In the genomic region with DNA sequence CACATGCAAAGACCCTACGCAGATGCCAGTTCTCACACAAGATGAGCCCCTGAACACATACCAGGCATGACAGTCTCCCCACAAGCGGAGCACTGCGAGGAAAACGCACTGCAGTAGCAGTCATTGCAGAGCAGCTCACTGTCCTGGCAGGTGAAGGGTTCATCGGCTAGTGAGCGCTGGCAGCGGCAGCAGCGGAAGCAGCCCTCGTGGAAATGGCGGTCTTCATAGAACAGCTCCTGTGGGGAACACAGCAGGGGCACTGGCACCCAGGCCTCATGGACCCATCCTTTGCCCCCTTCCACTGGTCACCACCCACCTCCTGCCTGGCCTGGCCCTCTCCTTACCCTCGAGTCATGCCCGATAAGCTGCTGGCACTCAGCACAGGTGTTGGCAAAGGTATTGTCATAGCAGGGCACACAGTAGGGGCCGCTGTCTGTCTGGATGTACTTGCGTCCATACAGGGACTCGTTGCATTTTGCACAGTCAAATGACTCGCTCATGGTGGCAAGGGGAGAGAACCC, we compare ENCODE assay signal across 9 cellular contexts. TPM values are rescaled to one million over a fixed set of nuclear protein-coding genes. Genes with fewer than 3 reads are reported as not detected.
A peak's percentile ranks its signal among the peaks of the same experiment; 100 is the strongest.
DNase-seq lines count a peak whose midpoint lies in the region; ATAC-seq and TF ChIP-seq lines count a peak whose summit lies in the region.
"Had no signal": no experiment of that assay in that cellular context is flagged by ENCODE, and none has a peak within 500 bp of the region (broad histone marks: within the 10 kb centered on the region; RNA-seq: fewer than 3 reads in every experiment).

No MANE protein-coding gene starts in this region.

- POLR2A ChIA-PET in Panc1 (lab: Charles Lee), result no interaction called here

- no peaks in the 10 kb centered on the region for H3K27me3 Mint-ChIP-seq in CD4-positive, CD25-positive, alpha-beta regulatory T cell

- ATAC-seq in CD4-positive, CD25-positive, alpha-beta regulatory T cell (ENCODE audit: low read depth in 2 of 2), result no peak
- ATAC-seq in Panc1 (peak; percentile 6), GM19351 (IDR thresholded peaks at IDR 0.05; ENCODE audit: unreplicated experiment) (no peak)

- WGBS in esophagus, 2 donors, result 75% methylated on average over 16 of the region's 16 CpGs

- no peaks in the 10 kb centered on the region for H3K9me3 ChIP-seq in CD4-positive, CD25-positive, alpha-beta regulatory T cell (ENCODE audit: control insufficient read depth in 2 of 2, low read length in 2 of 2)
- H3K9me3 ChIP-seq in Panc1 (ENCODE audit: control insufficient read depth, insufficient read depth, low read depth, low read length), result no peaks in the 10 kb centered on the region
- H3K9me3 ChIP-seq in esophagus (ENCODE audit: control insufficient read depth in 2 of 2, insufficient read depth in 1 of 2, low read depth in 1 of 2, low read length in 1 of 2), result no peaks in the 10 kb centered on the region
- no peaks in the 10 kb centered on the region for H3K9me3 ChIP-seq in parathyroid adenoma (ENCODE audit: control insufficient read depth, low read length)

- no peak overlapping the region for H3K4me3 ChIP-seq in CD4-positive, CD25-positive, alpha-beta regulatory T cell (ENCODE audit: low read depth, low read length)
- no peak overlapping the region for H3K4me3 ChIP-seq in Panc1 (ENCODE audit: low read depth in 2 of 2, low read length in 2 of 2)
- no peak overlapping the region for H3K4me3 ChIP-seq in esophagus (ENCODE audit: low read depth in 1 of 2, low read length in 2 of 2)
- H3K4me3 ChIP-seq in parathyroid adenoma (ENCODE audit: low read depth, low read length), result no peak overlapping the region

- peaks cover 4% of the 10 kb centered on the region for H3K36me3 ChIP-seq in CD4-positive, CD25-positive, alpha-beta regulatory T cell (ENCODE audit: control insufficient read depth, insufficient read depth, low read length)
- H3K36me3 ChIP-seq in Panc1 (ENCODE audit: control insufficient read depth, insufficient read depth, low read length) (no peaks in the 10 kb centered on the region), esophagus (ENCODE audit: control insufficient read depth in 2 of 2, insufficient read depth in 2 of 2, low read length in 1 of 2) (peaks cover 0 to 4% of the 10 kb centered on the region in 2 donors), parathyroid adenoma (ENCODE audit: control insufficient read depth, insufficient read depth, low read length) (no peaks in the 10 kb centered on the region)

- no peak overlapping the region for H3K9ac ChIP-seq in parathyroid adenoma

- in situ Hi-C loops in Panc1 (cut with HindIII; ENCODE audit: low pct_unique_long_range_greater_than_20kb, low sequenced_read_pairs), result no loop called here

- no peaks in the 10 kb centered on the region for H3K36me3 Mint-ChIP-seq in CD4-positive, CD25-positive, alpha-beta regulatory T cell

- peaks cover 44% of the 10 kb centered on the region for H3K4me1 ChIP-seq in CD4-positive, CD25-positive, alpha-beta regulatory T cell (ENCODE audit: control insufficient read depth, insufficient read depth, low read length, poor library complexity, severe bottlenecking)
- peaks cover 46% of the 10 kb centered on the region for H3K4me1 ChIP-seq in Panc1 (ENCODE audit: control insufficient read depth, insufficient read depth, low read length)
- peaks cover 8 to 23% of the 10 kb centered on the region in 2 donors for H3K4me1 ChIP-seq in esophagus (ENCODE audit: control insufficient read depth in 2 of 2, insufficient read depth in 2 of 2, low read length in 1 of 2)
- H3K4me1 ChIP-seq in parathyroid adenoma, result no peaks in the 10 kb centered on the region

- peak overlapping the region in 3 of 4 donors; percentile 8 to 81 (median 36) for H3K4me3 Mint-ChIP-seq in CD4-positive, CD25-positive, alpha-beta regulatory T cell

- BruUV-seq in Panc1 (replicated peaks; lab: Mats Ljungman, UMichigan), result no TSS peak

- TF ChIP-seq CTCF in Panc1 (IDR thresholded peaks at IDR 0.05) (no peak), parathyroid adenoma (IDR thresholded peaks at IDR 0.05) (no peak)

- H2AFZ ChIP-seq in parathyroid adenoma, result no peak overlapping the region

- H3K4me2 ChIP-seq in parathyroid adenoma (ENCODE audit: low read length), result no peak overlapping the region

- peak overlapping the region; percentile 72 to 92 (median 85) for H3K27ac Mint-ChIP-seq in CD4-positive, CD25-positive, alpha-beta regulatory T cell

- H3K27me3 ChIP-seq in CD4-positive, CD25-positive, alpha-beta regulatory T cell (ENCODE audit: control insufficient read depth, insufficient read depth, low read length), result no peaks in the 10 kb centered on the region
- H3K27me3 ChIP-seq in Panc1 (ENCODE audit: control insufficient read depth, insufficient read depth, low read length) (no peaks in the 10 kb centered on the region), esophagus (ENCODE audit: control insufficient read depth in 1 of 2, insufficient read depth in 2 of 2, low read length in 2 of 2) (no peaks in the 10 kb centered on the region), parathyroid adenoma (ENCODE audit: control insufficient read depth, insufficient read depth, low read length) (no peaks in the 10 kb centered on the region)

- peaks cover 17 to 69% (median 39%) of the 10 kb centered on the region in 4 donors for H3K4me1 Mint-ChIP-seq in CD4-positive, CD25-positive, alpha-beta regulatory T cell

- no peaks in the 10 kb centered on the region for H3K9me3 Mint-ChIP-seq in CD4-positive, CD25-positive, alpha-beta regulatory T cell

- intact Hi-C loops in Panc1 (cut with micrococcal nuclease; ENCODE audit: unreplicated experiment), result no loop called here

- peak in 1 of 3 donors; percentile 22 for DNase-seq in CD4-positive, CD25-positive, alpha-beta regulatory T cell
- no peak for DNase-seq in Panc1 (ENCODE audit: low read depth, low spot score)
- DNase-seq in superior temporal gyrus (ENCODE audit: extremely low spot score), result no peak
- no peak for DNase-seq in DMS79 (lab: John Stamatoyannopoulos, UW)
- DNase-seq in NCI-H1694 (lab: John Stamatoyannopoulos, UW), result no peak
- DNase-seq: activated CD4-positive, alpha-beta T cell treated with anti-CD3 and anti-CD28 coated beads for 1 hour had no signal

- H3K27ac ChIP-seq in CD4-positive, CD25-positive, alpha-beta regulatory T cell (ENCODE audit: insufficient read depth, low read length, poor library complexity, severe bottlenecking), result peak overlapping the region; percentile 58
- H3K27ac ChIP-seq in Panc1 (ENCODE audit: low read length), result peak overlapping the region; percentile 88
- H3K27ac ChIP-seq in esophagus (ENCODE audit: low read depth in 2 of 2, low read length in 1 of 2), result peak overlapping the region; percentile 79 to 88
- H3K27ac ChIP-seq in parathyroid adenoma, result peak overlapping the region; percentile 72

- CTCF ChIA-PET in Panc1 (lab: Charles Lee), result no interaction called here

- H3K79me2 ChIP-seq in parathyroid adenoma, result no peaks in the 10 kb centered on the region

RNA-seq across cellular contexts. Expression of a gene that starts 6.3 kb away (rescaled TPM):
- total RNA-seq in CD4-positive, CD25-positive, alpha-beta regulatory T cell, result 4.6 TPM
- 10 to 100 TPM; 11.2 to 20.8 (median 13.3) TPM for polyA plus RNA-seq in CD4-positive, CD25-positive, alpha-beta regulatory T cell
- 23.4 TPM for total RNA-seq in Panc1 (2021; ENCODE audit: unreplicated experiment)
- polyA plus RNA-seq in Panc1 (2012; ENCODE audit: insufficient read length), result 29.7 TPM
- 10 to 100 TPM in 1 of 2 donors, 1 to 10 TPM in 1; 8.3 to 13.7 TPM for polyA plus RNA-seq in esophagus

RNA-seq across cellular contexts. Expression of a gene that starts 9.2 kb away (rescaled TPM):
- 47.6 TPM for total RNA-seq in CD4-positive, CD25-positive, alpha-beta regulatory T cell
- 100 to 1,000 TPM in 3 of 4 donors, 10 to 100 TPM in 1; 90.6 to 118 (median 105) TPM for polyA plus RNA-seq in CD4-positive, CD25-positive, alpha-beta regulatory T cell
- 85.8 TPM for total RNA-seq in Panc1 (2021; ENCODE audit: unreplicated experiment)
- 94.1 TPM for polyA plus RNA-seq in Panc1 (2012; ENCODE audit: insufficient read length)
- polyA plus RNA-seq in esophagus, result 10 to 100 TPM; 10.6 to 21.4 TPM

RNA-seq across cellular contexts. Expression of a gene that starts 13.6 kb away (rescaled TPM):
- 12.3 TPM for total RNA-seq in CD4-positive, CD25-positive, alpha-beta regulatory T cell
- polyA plus RNA-seq in CD4-positive, CD25-positive, alpha-beta regulatory T cell, result 10 to 100 TPM; 21.0 to 31.1 (median 24.9) TPM
- 53.8 TPM for total RNA-seq in Panc1 (2021; ENCODE audit: unreplicated experiment)
- polyA plus RNA-seq in Panc1 (2012; ENCODE audit: insufficient read length), result 28.6 TPM
- 10 to 100 TPM; 16.3 to 32.0 TPM for polyA plus RNA-seq in esophagus

RNA-seq across cellular contexts. Expression of a gene that starts 47.6 kb away (rescaled TPM):
- 1.7 TPM for total RNA-seq in CD4-positive, CD25-positive, alpha-beta regulatory T cell
- polyA plus RNA-seq in CD4-positive, CD25-positive, alpha-beta regulatory T cell, result under 1 TPM; 0.11 to 0.49 (median 0.32) TPM
- 0.08 TPM for total RNA-seq in Panc1 (2021; ENCODE audit: unreplicated experiment)
- polyA plus RNA-seq in Panc1 (2012; ENCODE audit: insufficient read length), result not detected
- polyA plus RNA-seq in esophagus, result 1 to 10 TPM in 1 of 2 donors, under 1 TPM in 1; 0.22 to 1.4 TPM

RNA-seq across cellular contexts. Expression of a gene that starts 52.1 kb away (rescaled TPM):
- total RNA-seq in CD4-positive, CD25-positive, alpha-beta regulatory T cell, result 23.8 TPM
- polyA plus RNA-seq in CD4-positive, CD25-positive, alpha-beta regulatory T cell, result 10 to 100 TPM; 15.4 to 21.1 (median 18.5) TPM
- 17.7 TPM for total RNA-seq in Panc1 (2021; ENCODE audit: unreplicated experiment)
- 11.5 TPM for polyA plus RNA-seq in Panc1 (2012; ENCODE audit: insufficient read length)
- 1 to 10 TPM; 4.4 to 7.4 TPM for polyA plus RNA-seq in esophagus
